19 cellular contexts compared by ENCODE assay signal in genomic region chr5:6182271-6182815, GRCh38.
DNase-seq lines count a peak whose midpoint lies in the region; ATAC-seq and TF ChIP-seq lines count a peak whose summit lies in the region.
"Had no signal": no experiment of that assay in that cellular context is flagged by ENCODE, and none has a peak within 500 bp of the region (broad histone marks: within the 10 kb centered on the region; RNA-seq: fewer than 3 reads in every experiment).

No MANE protein-coding gene starts in this region.

- no peaks in the 10 kb centered on the region for H3K4me1 ChIP-seq in esophagus muscularis mucosa
- peaks cover 0 to 3% of the 10 kb centered on the region in 2 donors for H3K4me1 ChIP-seq in neuronal stem cell (ENCODE audit: control insufficient read depth in 2 of 2, insufficient read depth in 1 of 2, low read depth in 1 of 2, low read length in 2 of 2)
- no peaks in the 10 kb centered on the region for H3K4me1 ChIP-seq in vagina
- H3K4me1 ChIP-seq in upper lobe of right lung: no peaks in the 10 kb centered on the region
- H3K4me1 ChIP-seq in right lobe of liver: no peaks in the 10 kb centered on the region
- H3K4me1 ChIP-seq: A549, Caco-2 had no signal

- H2BK120ac ChIP-seq in neuronal stem cell (ENCODE audit: low read depth, low read length): no peak overlapping the region

- WGBS in esophagus muscularis mucosa: 86% methylated on average over 20 of the region's 23 CpGs
- WGBS in neuronal stem cell (ENCODE audit: extremely low coverage in 2 of 2, insufficient read length in 2 of 2, insufficient replicate concordance in 1 of 2), 2 donors: no CpG with 5 or more reads among the region's 23 CpGs
- 50% methylated on average over 2 of the region's 23 CpGs for WGBS in right lobe of liver (ENCODE audit: insufficient coverage, low coverage, low lambda C conversion rate, missing lambda C conversion rate)

- peaks cover 0 to 3% (median 0%) of the 10 kb centered on the region in 4 donors for H3K27me3 ChIP-seq in esophagus muscularis mucosa
- no peaks in the 10 kb centered on the region for H3K27me3 ChIP-seq in neuronal stem cell (ENCODE audit: control insufficient read depth in 3 of 3, insufficient read depth in 3 of 3, low read depth in 1 of 3, low read length in 3 of 3)
- H3K27me3 ChIP-seq in vagina: no peaks in the 10 kb centered on the region
- H3K27me3 ChIP-seq in upper lobe of right lung: no peaks in the 10 kb centered on the region
- no peaks in the 10 kb centered on the region for H3K27me3 ChIP-seq in right lobe of liver
- H3K27me3 ChIP-seq: BLaER1 treated with 17β-estradiol and CSF1 and Interleukin-3, amounts not matched to agents 10 nM and 100 nM had no signal

- no peak for ATAC-seq in upper lobe of right lung
- no peak for ATAC-seq in right lobe of liver
- ATAC-seq: CD8-positive, alpha-beta T cell had no signal

- H4K91ac ChIP-seq in neuronal stem cell (ENCODE audit: low read depth, low read length, poor library complexity): no peak overlapping the region

- TF ChIP-seq POLR2A in esophagus muscularis mucosa (IDR thresholded peaks at IDR 0.05; ENCODE audit: low read depth): no peak
- no peak for TF ChIP-seq POLR2A in vagina (IDR thresholded peaks at IDR 0.05)
- TF ChIP-seq POLR2A in right lobe of liver (IDR thresholded peaks at IDR 0.05): no peak

- no peak overlapping the region for H3K27ac ChIP-seq in esophagus muscularis mucosa (replicated peaks in 1 of 4)
- H3K27ac ChIP-seq in neuronal stem cell (replicated peaks; ENCODE audit: low read length): no peak overlapping the region
- H3K27ac ChIP-seq in vagina: no peak overlapping the region
- no peak overlapping the region for H3K27ac ChIP-seq in upper lobe of right lung
- H3K27ac ChIP-seq in right lobe of liver: no peak overlapping the region
- H3K27ac ChIP-seq: 22Rv1; A549; BLaER1 treated with 17β-estradiol and CSF1 and Interleukin-3, amounts not matched to agents 10 nM and 100 nM; C4-2B had no signal

- no peak overlapping the region for H2BK5ac ChIP-seq in neuronal stem cell (ENCODE audit: low read length)

- intact Hi-C loops in esophagus muscularis mucosa (cut with DNase I): no loop called here
- intact Hi-C loops in vagina (cut with DNase I): no loop called here
- intact Hi-C loops in upper lobe of right lung (cut with DNase I): no loop called here
- intact Hi-C loops in right lobe of liver (cut with DNase I): no loop called here

- no peaks in the 10 kb centered on the region for H3K79me1 ChIP-seq in neuronal stem cell (ENCODE audit: low read depth, low read length)

- H2AK5ac ChIP-seq in neuronal stem cell (ENCODE audit: low read depth, low read length): peak overlapping the region; percentile 6

- peak overlapping the region; percentile 24 for H2BK12ac ChIP-seq in neuronal stem cell (ENCODE audit: low read length)

- H2BK15ac ChIP-seq in neuronal stem cell (ENCODE audit: low read length): no peak overlapping the region

- H4K8ac ChIP-seq in neuronal stem cell (ENCODE audit: low read depth, low read length): no peak overlapping the region

- no peak for TF ChIP-seq EP300 in esophagus muscularis mucosa (IDR thresholded peaks at IDR 0.05)

- H3K36me3 ChIP-seq in esophagus muscularis mucosa (no peaks in the 10 kb centered on the region), neuronal stem cell (replicated peaks in 1 of 2; ENCODE audit: control insufficient read depth in 2 of 2, insufficient read depth in 2 of 2, low read length in 2 of 2) (no peaks in the 10 kb centered on the region), vagina (no peaks in the 10 kb centered on the region), upper lobe of right lung (no peaks in the 10 kb centered on the region), right lobe of liver (no peaks in the 10 kb centered on the region)
- H3K36me3 ChIP-seq: BLaER1 treated with 17β-estradiol and CSF1 and Interleukin-3, amounts not matched to agents 10 nM and 100 nM had no signal

- peak overlapping the region; percentile 55 for H3K18ac ChIP-seq in neuronal stem cell (ENCODE audit: low read length)

- H3K14ac ChIP-seq in neuronal stem cell (ENCODE audit: low read length): no peak overlapping the region

- peak overlapping the region; percentile 19 for H3K23ac ChIP-seq in neuronal stem cell (ENCODE audit: low read depth, low read length, poor library complexity)

- no peaks in the 10 kb centered on the region for H3K9me3 ChIP-seq in esophagus muscularis mucosa
- H3K9me3 ChIP-seq in neuronal stem cell (replicated peaks in 1 of 2; ENCODE audit: control insufficient read depth in 2 of 2, insufficient read depth in 1 of 2, low read depth in 1 of 2, low read length in 2 of 2): peaks cover 0 to 2% of the 10 kb centered on the region in 2 donors
- H3K9me3 ChIP-seq in vagina: no peaks in the 10 kb centered on the region
- H3K9me3 ChIP-seq in upper lobe of right lung: no peaks in the 10 kb centered on the region
- no peaks in the 10 kb centered on the region for H3K9me3 ChIP-seq in right lobe of liver
- H3K9me3 ChIP-seq: A549; BLaER1 treated with 17β-estradiol and CSF1 and Interleukin-3, amounts not matched to agents 10 nM and 100 nM; Caco-2 had no signal

- H3K9ac ChIP-seq in neuronal stem cell (ENCODE audit: low read depth, low read length, poor library complexity): peak overlapping the region; percentile 5
- H3K9ac ChIP-seq: BLaER1 treated with 17β-estradiol and CSF1 and Interleukin-3, amounts not matched to agents 10 nM and 100 nM had no signal

- H3K4me3 ChIP-seq in esophagus muscularis mucosa (no peak overlapping the region), neuronal stem cell (ENCODE audit: low read length in 2 of 2) (no peak overlapping the region), vagina (no peak overlapping the region), upper lobe of right lung (no peak overlapping the region), right lobe of liver (no peak overlapping the region)
- H3K4me3 ChIP-seq: A549; BLaER1 treated with 17β-estradiol and CSF1 and Interleukin-3, amounts not matched to agents 10 nM and 100 nM had no signal

- H2AFZ ChIP-seq in neuronal stem cell (ENCODE audit: low read length): no peak overlapping the region

- peak; percentile 4 for DNase-seq in activated gamma-delta T cell (lab: John Stamatoyannopoulos, UW)
- DNase-seq in activated gamma-delta T cell treated with Interleukin-2 at 50 U/mL for 16 hours: no peak
- DNase-seq in esophagus muscularis mucosa (ENCODE audit: extremely low spot score): peak; percentile 86
- DNase-seq in neuronal stem cell (ENCODE audit: low spot score): no peak
- peak; percentile 81 to 82 for DNase-seq in vagina (ENCODE audit: extremely low spot score in 2 of 2)
- no peak for DNase-seq in upper lobe of right lung
- DNase-seq in effector CD4-positive, alpha-beta T cell: no peak
- DNase-seq in right lobe of liver: no peak
- DNase-seq: AML-193; Caco-2; Calu3; CD4-positive, alpha-beta T cell; CD8-positive, alpha-beta T cell; DMS79 treated with DMSO at 0.1 percent for 48 hours; GF-D8 had no signal

- TF ChIP-seq CTCF in esophagus muscularis mucosa (IDR thresholded peaks at IDR 0.05) (no peak), vagina (IDR thresholded peaks at IDR 0.05) (no peak), upper lobe of right lung (IDR thresholded peaks at IDR 0.05) (no peak), right lobe of liver (IDR thresholded peaks at IDR 0.05) (no peak)

- no peak overlapping the region for H3K4me2 ChIP-seq in neuronal stem cell (ENCODE audit: insufficient read depth, low read length, poor library complexity, severe bottlenecking)
- H3K4me2 ChIP-seq: A549; BLaER1 treated with 17β-estradiol and CSF1 and Interleukin-3, amounts not matched to agents 10 nM and 100 nM had no signal

- H3K4ac ChIP-seq in neuronal stem cell (ENCODE audit: low read length): no peak overlapping the region

Comparison
In these comparisons a context has a peak if more than half of its experiments do, and no peak if none do; other contexts are left out.
1. DNase-seq: peak in activated gamma-delta T cell (single experiment), esophagus muscularis mucosa (single experiment) and vagina (2 of 2); none in activated gamma-delta T cell treated with Interleukin-2 at 50 U/mL for 16 hours (single experiment), neuronal stem cell (single experiment), upper lobe of right lung (single experiment), effector CD4-positive, alpha-beta T cell (single experiment) and right lobe of liver (0 of 3).